Comparison of ENCODE assay signal across 40 cellular contexts in the genomic region with DNA sequence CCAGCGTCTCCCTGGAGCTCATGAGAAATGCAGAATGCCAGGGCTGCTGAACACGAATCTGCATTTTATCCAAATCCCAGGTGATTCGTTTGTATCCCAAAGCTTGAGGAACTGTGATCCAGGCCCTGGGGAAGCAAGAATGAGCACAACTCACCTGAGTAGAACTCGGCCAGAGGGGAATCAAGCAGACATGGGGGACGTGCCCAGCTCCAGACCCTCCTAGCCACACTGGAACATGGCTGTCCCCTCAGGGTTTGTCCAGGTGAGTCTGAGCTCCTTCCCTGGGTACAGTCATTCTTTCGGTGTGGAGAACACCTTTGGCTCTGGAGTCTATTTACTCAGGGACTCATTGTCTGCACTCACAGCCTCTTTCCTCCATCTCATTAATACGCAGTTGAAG. TPM values are rescaled to one million over a fixed set of nuclear protein-coding genes. Genes with fewer than 3 reads are reported as not detected.
"Had no signal": no experiment of that assay in that cellular context is flagged by ENCODE, and none has a peak within 500 bp of the region (broad histone marks: within the 10 kb centered on the region; RNA-seq: fewer than 3 reads in every experiment).

No MANE protein-coding gene starts in this region.

- H3K36me3 ChIP-seq: ascending aorta, cardiac muscle cell had no signal

- FAIRE-seq: TTC549 had no signal

- DNase-seq: activated B cell treated with CpG ODN at 0.5 μM for 24 hours; activated CD4-positive, alpha-beta memory T cell treated with anti-CD3 and anti-CD28 coated beads for 36 hours; activated CD4-positive, alpha-beta T cell treated with anti-CD3 and anti-CD28 coated beads for 4 hours; activated CD4-positive, alpha-beta T cell treated with anti-CD3 and anti-CD28 coated beads, Interleukin-2, amount 10 ng/mL, durations not matched to agents 24 days and 14 days; activated CD4-positive, alpha-beta T cell treated with anti-CD3 and anti-CD28 coated beads, Interleukin-2, amount 50 U/mL, for 1 hour; activated CD4-positive, alpha-beta T cell treated with anti-CD3 and anti-CD28 coated beads, Interleukin-2, amount 50 U/mL, for 4 hours; activated CD4-positive, CD25-positive, alpha-beta regulatory T cell treated with anti-CD3 and anti-CD28 coated beads, Interleukin-2, amount 50 U/mL, for 72 hours; activated CD8-positive, alpha-beta memory T cell treated with anti-CD3 and anti-CD28 coated beads, Interleukin-2, amount 50 U/mL, for 4 hours; activated CD8-positive, alpha-beta T cell treated with anti-CD3 and anti-CD28 coated beads for 36 hours; activated effector memory CD4-positive, alpha-beta T cell treated with Interleukin-2 at 50 U/mL for 16 hours; activated gamma-delta T cell; activated naive CD4-positive, alpha-beta T cell treated with anti-CD3 and anti-CD28 coated beads, Interleukin-2, amount 10 ng/mL, durations not matched to agents 7 days and 5 days; activated naive CD4-positive, alpha-beta T cell treated with Interleukin-2 at 50 U/mL for 16 hours; activated naive CD8-positive, alpha-beta T cell treated with anti-CD3 and anti-CD28 coated beads, Interleukin-2, amount 10 ng/mL, durations not matched to agents 7 days and 5 days; activated naive CD8-positive, alpha-beta T cell treated with anti-CD3 and anti-CD28 coated beads, Interleukin-2, amount 50 U/mL, for 24 hours; activated T-cell treated with anti-CD3 and anti-CD28 coated beads for 4 hours; activated T-cell treated with anti-CD3 and anti-CD28 coated beads, Interleukin-2, amount 50 U/mL, for 1 hour; activated T-cell treated with anti-CD3 and anti-CD28 coated beads, Interleukin-2, amount 50 U/mL, for 4 hours; activated T-cell treated with anti-CD3 and anti-CD28 coated beads, Interleukin-2, amount 50 U/mL, for 72 hours; amygdala; anterior cingulate cortex; caudate nucleus; cerebellar nuclear complex; T-cell; T-helper 17 cell had no signal

- H3K4me3 ChIP-seq: ascending aorta, cardiac muscle cell had no signal

- H3K27ac Mint-ChIP-seq: activated B cell treated with CpG ODN at 0.5 μM for 24 hours; activated CD4-positive, alpha-beta memory T cell treated with anti-CD3 and anti-CD28 coated beads for 36 hours; activated CD4-positive, alpha-beta T cell treated with anti-CD3 and anti-CD28 coated beads, Interleukin-2, amount 10 ng/mL, durations not matched to agents 24 days and 14 days; activated CD8-positive, alpha-beta T cell treated with anti-CD3 and anti-CD28 coated beads for 36 hours; activated naive CD4-positive, alpha-beta T cell treated with anti-CD3 and anti-CD28 coated beads, Interleukin-2, amount 10 ng/mL, durations not matched to agents 7 days and 5 days; activated naive CD4-positive, alpha-beta T cell treated with anti-CD3 and anti-CD28 coated beads, Interleukin-2, amount 50 U/mL, for 24 hours; activated naive CD8-positive, alpha-beta T cell; activated naive CD8-positive, alpha-beta T cell treated with anti-CD3 and anti-CD28 coated beads, Interleukin-2, amount 10 ng/mL, durations not matched to agents 7 days and 5 days; activated naive CD8-positive, alpha-beta T cell treated with anti-CD3 and anti-CD28 coated beads, Interleukin-2, amount 50 U/mL, for 24 hours; activated T-cell treated with anti-CD3 and anti-CD28 coated beads, Interleukin-2, amount 50 U/mL, for 72 hours; activated T-helper 1 cell treated with anti-CD3 and anti-CD28 coated beads, Interleukin-12 subunit alpha, Interleukin-12 subunit beta, Interleukin-2, Interleukin-4 antibody, amounts not matched to agents 30 ng/mL and 10 ng/mL and 1 ng/mL, durations not matched to agents 14 hours and 24 hours and 36 hours; activated T-helper 2 cell treated with anti-CD3 and anti-CD28 coated beads, Interferon-gamma antibody, Interleukin-2, Interleukin-4, amounts not matched to agents 10 μg/mL and 5 μg/mL and 100 μg/mL, durations not matched to agents 14 hours and 24 hours and 36 hours; brain; T-cell; T-helper 17 cell had no signal

- ATAC-seq: activated CD8-positive, alpha-beta T cell treated with anti-CD3 and anti-CD28 coated beads for 36 hours; activated naive CD8-positive, alpha-beta T cell treated with anti-CD3 and anti-CD28 coated beads, Interleukin-2, amount 50 U/mL, for 24 hours; activated T-cell treated with anti-CD3 and anti-CD28 coated beads, Interleukin-2, amount 50 U/mL, for 4 hours; activated T-cell treated with anti-CD3 and anti-CD28 coated beads, Interleukin-2, amount 50 U/mL, for 72 hours; T-cell; T-helper 17 cell had no signal

- H3K9me3 ChIP-seq: ascending aorta had no signal

- H3K27ac ChIP-seq: ascending aorta, cardiac muscle cell, VCaP had no signal

- H3K36me3 Mint-ChIP-seq: activated CD4-positive, alpha-beta memory T cell treated with anti-CD3 and anti-CD28 coated beads for 36 hours; activated naive CD4-positive, alpha-beta T cell treated with anti-CD3 and anti-CD28 coated beads, Interleukin-2, amount 10 ng/mL, durations not matched to agents 7 days and 5 days; activated naive CD4-positive, alpha-beta T cell treated with anti-CD3 and anti-CD28 coated beads, Interleukin-2, amount 50 U/mL, for 24 hours; activated naive CD8-positive, alpha-beta T cell; activated naive CD8-positive, alpha-beta T cell treated with anti-CD3 and anti-CD28 coated beads, Interleukin-2, amount 10 ng/mL, durations not matched to agents 7 days and 5 days; brain; T-cell had no signal

- H3K9me3 Mint-ChIP-seq: activated B cell treated with CpG ODN at 0.5 μM for 24 hours; activated CD4-positive, alpha-beta memory T cell treated with anti-CD3 and anti-CD28 coated beads for 36 hours; activated CD4-positive, alpha-beta T cell treated with anti-CD3 and anti-CD28 coated beads, Interleukin-2, amount 10 ng/mL, durations not matched to agents 24 days and 14 days; activated CD8-positive, alpha-beta T cell treated with anti-CD3 and anti-CD28 coated beads for 36 hours; activated naive CD4-positive, alpha-beta T cell treated with anti-CD3 and anti-CD28 coated beads, Interleukin-2, amount 10 ng/mL, durations not matched to agents 7 days and 5 days; activated naive CD4-positive, alpha-beta T cell treated with anti-CD3 and anti-CD28 coated beads, Interleukin-2, amount 50 U/mL, for 24 hours; activated naive CD8-positive, alpha-beta T cell treated with anti-CD3 and anti-CD28 coated beads, Interleukin-2, amount 10 ng/mL, durations not matched to agents 7 days and 5 days; activated naive CD8-positive, alpha-beta T cell treated with anti-CD3 and anti-CD28 coated beads, Interleukin-2, amount 50 U/mL, for 24 hours; activated T-cell treated with anti-CD3 and anti-CD28 coated beads, Interleukin-2, amount 50 U/mL, for 4 hours; activated T-cell treated with anti-CD3 and anti-CD28 coated beads, Interleukin-2, amount 50 U/mL, for 72 hours; activated T-helper 1 cell treated with anti-CD3 and anti-CD28 coated beads, Interleukin-12 subunit alpha, Interleukin-12 subunit beta, Interleukin-2, Interleukin-4 antibody, amounts not matched to agents 30 ng/mL and 10 ng/mL and 1 ng/mL, durations not matched to agents 14 hours and 24 hours and 36 hours; activated T-helper 2 cell treated with anti-CD3 and anti-CD28 coated beads, Interferon-gamma antibody, Interleukin-2, Interleukin-4, amounts not matched to agents 10 μg/mL and 5 μg/mL and 100 μg/mL, durations not matched to agents 14 hours and 24 hours and 36 hours; brain; central memory CD8-positive, alpha-beta T cell; T-cell had no signal

- H3K4me3 Mint-ChIP-seq: activated B cell treated with CpG ODN at 0.5 μM for 24 hours; activated CD4-positive, alpha-beta memory T cell treated with anti-CD3 and anti-CD28 coated beads for 36 hours; activated CD4-positive, alpha-beta T cell treated with anti-CD3 and anti-CD28 coated beads, Interleukin-2, amount 10 ng/mL, durations not matched to agents 24 days and 14 days; activated CD8-positive, alpha-beta T cell treated with anti-CD3 and anti-CD28 coated beads for 36 hours; activated naive CD4-positive, alpha-beta T cell treated with anti-CD3 and anti-CD28 coated beads, Interleukin-2, amount 10 ng/mL, durations not matched to agents 7 days and 5 days; activated naive CD4-positive, alpha-beta T cell treated with anti-CD3 and anti-CD28 coated beads, Interleukin-2, amount 50 U/mL, for 24 hours; activated naive CD8-positive, alpha-beta T cell; activated naive CD8-positive, alpha-beta T cell treated with anti-CD3 and anti-CD28 coated beads, Interleukin-2, amount 10 ng/mL, durations not matched to agents 7 days and 5 days; activated naive CD8-positive, alpha-beta T cell treated with anti-CD3 and anti-CD28 coated beads, Interleukin-2, amount 50 U/mL, for 24 hours; activated T-cell treated with anti-CD3 and anti-CD28 coated beads, Interleukin-2, amount 50 U/mL, for 4 hours; activated T-cell treated with anti-CD3 and anti-CD28 coated beads, Interleukin-2, amount 50 U/mL, for 72 hours; activated T-helper 1 cell treated with anti-CD3 and anti-CD28 coated beads, Interleukin-12 subunit alpha, Interleukin-12 subunit beta, Interleukin-2, Interleukin-4 antibody, amounts not matched to agents 30 ng/mL and 10 ng/mL and 1 ng/mL, durations not matched to agents 14 hours and 24 hours and 36 hours; brain; central memory CD8-positive, alpha-beta T cell; T-cell; T-helper 17 cell had no signal

RNA-seq across cellular contexts. Expression of gene NKX2-2, which starts 13.3 kb away (rescaled TPM):
- total RNA-seq: activated B cell treated with CpG ODN at 0.5 μM for 24 hours; activated CD4-positive, alpha-beta memory T cell treated with anti-CD3 and anti-CD28 coated beads for 36 hours; activated CD4-positive, alpha-beta T cell treated with anti-CD3 and anti-CD28 coated beads, Interleukin-2, amount 10 ng/mL, durations not matched to agents 24 days and 14 days; activated CD8-positive, alpha-beta memory T cell treated with anti-CD3 and anti-CD28 coated beads for 36 hours; activated CD8-positive, alpha-beta T cell treated with anti-CD3 and anti-CD28 coated beads for 36 hours; activated naive CD8-positive, alpha-beta T cell treated with anti-CD3 and anti-CD28 coated beads, Interleukin-2, amount 10 ng/mL, durations not matched to agents 7 days and 5 days; activated T-cell treated with anti-CD3 and anti-CD28 coated beads, Interleukin-2, amount 50 U/mL, for 4 hours; activated T-cell treated with anti-CD3 and anti-CD28 coated beads, Interleukin-2, amount 50 U/mL, for 72 hours; activated T-helper 1 cell treated with anti-CD3 and anti-CD28 coated beads, Interleukin-12 subunit alpha, Interleukin-12 subunit beta, Interleukin-2, Interleukin-4 antibody, amounts not matched to agents 30 ng/mL and 10 ng/mL and 1 ng/mL, durations not matched to agents 14 hours and 24 hours and 36 hours; activated T-helper 2 cell treated with anti-CD3 and anti-CD28 coated beads, Interferon-gamma antibody, Interleukin-2, Interleukin-4, amounts not matched to agents 10 μg/mL and 5 μg/mL and 100 μg/mL, durations not matched to agents 14 hours and 24 hours and 36 hours; ascending aorta; bronchial epithelial cell; cardiac muscle cell; chondrocyte; T-cell; T-helper 1 cell treated with Interleukin-12 subunit alpha and Interleukin-12 subunit beta and Interleukin-4 antibody, amounts not matched to agents 30 ng/mL and 1 ng/mL, for 36 hours; T-helper 17 cell; T-helper 2 cell treated with Interferon-gamma antibody and Interleukin-4, amounts not matched to agents 100 ng/mL and 5 ng/mL, for 36 hours had no signal
- polyA plus RNA-seq: cardiac muscle cell had no signal
